Comparison of ENCODE assay signal across 8 cellular contexts in the genomic region with DNA sequence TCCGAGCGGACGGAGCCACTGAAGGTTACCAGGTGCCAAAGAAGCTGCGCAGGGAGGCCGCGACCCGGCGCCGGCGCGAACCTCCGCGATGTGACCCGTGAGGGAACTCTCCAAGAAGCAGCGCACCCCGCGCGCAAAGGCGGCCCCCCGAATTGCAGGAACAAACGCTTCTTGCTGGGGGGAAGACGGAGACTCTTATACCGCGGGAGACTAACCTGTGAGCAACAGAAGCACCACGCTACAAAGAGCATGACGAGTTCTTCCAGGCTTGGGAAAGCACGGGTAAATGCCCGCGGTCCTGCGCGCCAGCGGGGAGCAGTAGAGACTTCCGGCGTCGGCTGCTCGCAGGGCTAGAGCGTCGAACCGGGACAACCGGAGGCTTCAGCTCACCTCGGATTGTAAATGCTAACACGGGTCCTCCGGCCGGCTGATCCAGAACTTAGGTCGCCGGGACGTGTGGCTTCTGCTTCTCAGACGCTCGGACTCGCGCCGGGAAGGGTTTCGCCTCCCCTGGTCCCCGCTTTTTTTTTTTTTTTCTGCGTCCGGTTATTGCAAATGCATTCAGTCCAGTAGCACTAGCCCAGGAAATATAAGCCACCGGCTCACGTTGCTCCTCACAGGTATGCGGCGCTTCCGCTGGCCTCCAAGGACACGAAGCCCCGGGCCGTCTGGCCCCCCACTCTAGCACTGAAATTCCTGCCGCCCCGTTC. TPM values are rescaled to one million over a fixed set of nuclear protein-coding genes. Genes with fewer than 3 reads are reported as not detected.
DNase-seq lines count a peak whose midpoint lies in the region; ATAC-seq and TF ChIP-seq lines count a peak whose summit lies in the region.

A gene with protein sequence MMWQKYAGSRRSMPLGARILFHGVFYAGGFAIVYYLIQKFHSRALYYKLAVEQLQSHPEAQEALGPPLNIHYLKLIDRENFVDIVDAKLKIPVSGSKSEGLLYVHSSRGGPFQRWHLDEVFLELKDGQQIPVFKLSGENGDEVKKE (minus strand): TSS at position 310 of the 710 bp plus-strand sequence. CDS start 80,909 bp downstream, outside the sequence.

- DNase-seq in C1 segment of cervical spinal cord (lab: John Stamatoyannopoulos, UW), result peak; percentile 20 to 89 (median 79)
- peak; percentile 88 to 95 for DNase-seq in NCI-H526 (lab: John Stamatoyannopoulos, UW)
- DNase-seq in activated CD4-positive, alpha-beta T cell treated with anti-CD3 and anti-CD28 coated beads, Interleukin-2, amount 10 ng/mL, durations not matched to agents 24 days and 14 days, result peak; percentile 95
- DNase-seq in coronary artery (ENCODE audit: low spot score), result peak; percentile 88
- peak; percentile 84 to 90 for DNase-seq in left colon
- DNase-seq in stimulated activated CD4-positive, alpha-beta T cell treated with anti-CD3 and anti-CD28 coated beads, Interleukin-1b, Interleukin-23, amount 100 ng/mL, for 4 hours (ENCODE audit: low read depth in 2 of 2), result peak; percentile 69 to 71

- H3K4me3 ChIP-seq in coronary artery, result peak within 1 kb of the TSS; percentile 86

- intact Hi-C loops in activated CD4-positive, alpha-beta T cell treated with anti-CD3 and anti-CD28 coated beads, Interleukin-2, amount 10 ng/mL, durations not matched to agents 24 days and 14 days (cut with micrococcal nuclease), result loop anchor here (1.0 to 5.0 kb wide), 6 partner anchors 30 to 787 kb away; a partner anchor contains a TSS
- intact Hi-C loops in left colon (cut with DNase I, micrococcal nuclease), result loop anchor here in 1 of 2 donors (10.0 kb wide), 1 partner anchor 105 kb away; no protein-coding TSS in a partner anchor

- H3K27me3 Mint-ChIP-seq in activated CD4-positive, alpha-beta T cell treated with anti-CD3 and anti-CD28 coated beads, Interleukin-2, amount 10 ng/mL, durations not matched to agents 24 days and 14 days, result peaks cover 3% of the 10 kb centered on the region

- peak within 1 kb of the TSS; percentile 89 for H3K27ac Mint-ChIP-seq in activated CD4-positive, alpha-beta T cell treated with anti-CD3 and anti-CD28 coated beads, Interleukin-2, amount 10 ng/mL, durations not matched to agents 24 days and 14 days

- no peaks in the 10 kb centered on the region for H3K9me3 Mint-ChIP-seq in activated CD4-positive, alpha-beta T cell treated with anti-CD3 and anti-CD28 coated beads, Interleukin-2, amount 10 ng/mL, durations not matched to agents 24 days and 14 days

- H3K4me1 Mint-ChIP-seq in activated CD4-positive, alpha-beta T cell treated with anti-CD3 and anti-CD28 coated beads, Interleukin-2, amount 10 ng/mL, durations not matched to agents 24 days and 14 days, result peaks cover 26% of the 10 kb centered on the region

- no peak for TF ChIP-seq CTCF in coronary artery (IDR thresholded peaks at IDR 0.05)

- peak within 1 kb of the TSS; percentile 67 to 88 for H3K27ac ChIP-seq in coronary artery

- H3K4me3 Mint-ChIP-seq in activated CD4-positive, alpha-beta T cell treated with anti-CD3 and anti-CD28 coated beads, Interleukin-2, amount 10 ng/mL, durations not matched to agents 24 days and 14 days, result peak within 1 kb of the TSS; percentile 94

- peak; percentile 92 for ATAC-seq in GM19324 (IDR thresholded peaks at IDR 0.05; ENCODE audit: low FRiP score, unreplicated experiment)
- peak; percentile 84 for ATAC-seq in HG03460 (IDR thresholded peaks at IDR 0.05; ENCODE audit: unreplicated experiment)
- ATAC-seq in left colon, result peak; percentile 99

- peaks cover 15% of the 10 kb centered on the region for H3K36me3 Mint-ChIP-seq in activated CD4-positive, alpha-beta T cell treated with anti-CD3 and anti-CD28 coated beads, Interleukin-2, amount 10 ng/mL, durations not matched to agents 24 days and 14 days (ENCODE audit: low read depth)

RNA-seq across cellular contexts. Expression of the gene that starts here (rescaled TPM):
- 79.0 and 79.3 TPM in 2 replicates for total RNA-seq in activated CD4-positive, alpha-beta T cell treated with anti-CD3 and anti-CD28 coated beads, Interleukin-2, amount 10 ng/mL, durations not matched to agents 24 days and 14 days
- total RNA-seq in left colon, result 10 to 100 TPM; 33.2 to 35.7 TPM

Comparison
In these comparisons a context has a peak if more than half of its experiments do, and no peak if none do; other contexts are left out.
1. Peak in every context shown above with its lines: DNase-seq, ATAC-seq, H3K4me3 ChIP-seq and H3K27ac ChIP-seq.